ENCODE assay signal across 8 cellular contexts in genomic region chr3:72288955-72289707, GRCh38.
A peak's percentile ranks its signal among the peaks of the same experiment; 100 is the strongest.
DNase-seq lines count a peak whose midpoint lies in the region; ATAC-seq and TF ChIP-seq lines count a peak whose summit lies in the region.

No MANE protein-coding gene starts in this region.

- no peaks in the 10 kb centered on the region for H3K9me3 Mint-ChIP-seq in activated naive CD8-positive, alpha-beta T cell (ENCODE audit: low read depth)

- TF ChIP-seq CTCF in left ventricle myocardium inferior (IDR thresholded peaks at IDR 0.05; ENCODE audit: borderline replicate concordance) (no peak), retinal pigment epithelial cell (conservative IDR thresholded peaks at IDR 0.05; ENCODE audit: low read depth, low read length) (no peak)

- H3K27me3 Mint-ChIP-seq in activated naive CD8-positive, alpha-beta T cell = no peaks in the 10 kb centered on the region

- H3K27ac Mint-ChIP-seq in activated naive CD8-positive, alpha-beta T cell = peak overlapping the region; percentile 34

- peak; percentile 6 for DNase-seq in NCI-H510A treated with DMSO at 0.1 percent for 48 hours (lab: John Stamatoyannopoulos, UW)
- no peak for DNase-seq in NCI-H510A (lab: John Stamatoyannopoulos, UW)
- DNase-seq in HT1080 (ENCODE audit: low read depth) = peak; percentile 42
- no peak for DNase-seq in left ventricle myocardium inferior
- peak; percentile 91 for DNase-seq in retinal pigment epithelial cell (ENCODE audit: low read depth)
- no peak for DNase-seq in NAMALWA (ENCODE audit: low spot score)

- no peaks in the 10 kb centered on the region for H3K9me3 ChIP-seq in left ventricle myocardium inferior (replicated peaks)

- intact Hi-C loops in left ventricle myocardium inferior (cut with micrococcal nuclease) = no loop called here

- H3K27ac ChIP-seq in left ventricle myocardium inferior (replicated peaks) = no peak overlapping the region

- H3K27me3 ChIP-seq in left ventricle myocardium inferior (ENCODE audit: low read depth) = peaks cover 16% of the 10 kb centered on the region

- H3K4me3 ChIP-seq in left ventricle myocardium inferior (peak overlapping the region; percentile 53), retinal pigment epithelial cell (ENCODE audit: low read length) (peak overlapping the region; percentile 22)

- peaks cover 17% of the 10 kb centered on the region for H3K4me1 Mint-ChIP-seq in activated naive CD8-positive, alpha-beta T cell (ENCODE audit: low read depth)

- H3K36me3 ChIP-seq in left ventricle myocardium inferior = no peaks in the 10 kb centered on the region

- peaks cover 15% of the 10 kb centered on the region for H3K4me1 ChIP-seq in left ventricle myocardium inferior

- no peaks in the 10 kb centered on the region for H3K36me3 Mint-ChIP-seq in activated naive CD8-positive, alpha-beta T cell

- ATAC-seq in HG03108 (IDR thresholded peaks at IDR 0.05; ENCODE audit: unreplicated experiment) = no peak

- peak overlapping the region; percentile 81 for H3K4me3 Mint-ChIP-seq in activated naive CD8-positive, alpha-beta T cell

Comparison
In these comparisons a context has a peak if more than half of its experiments do, and no peak if none do; other contexts are left out.
1. DNase-seq: peak in NCI-H510A treated with DMSO at 0.1 percent for 48 hours (single experiment), HT1080 (single experiment) and retinal pigment epithelial cell (single experiment); none in NCI-H510A (single experiment), left ventricle myocardium inferior (single experiment) and NAMALWA (single experiment).